In the genomic region with DNA sequence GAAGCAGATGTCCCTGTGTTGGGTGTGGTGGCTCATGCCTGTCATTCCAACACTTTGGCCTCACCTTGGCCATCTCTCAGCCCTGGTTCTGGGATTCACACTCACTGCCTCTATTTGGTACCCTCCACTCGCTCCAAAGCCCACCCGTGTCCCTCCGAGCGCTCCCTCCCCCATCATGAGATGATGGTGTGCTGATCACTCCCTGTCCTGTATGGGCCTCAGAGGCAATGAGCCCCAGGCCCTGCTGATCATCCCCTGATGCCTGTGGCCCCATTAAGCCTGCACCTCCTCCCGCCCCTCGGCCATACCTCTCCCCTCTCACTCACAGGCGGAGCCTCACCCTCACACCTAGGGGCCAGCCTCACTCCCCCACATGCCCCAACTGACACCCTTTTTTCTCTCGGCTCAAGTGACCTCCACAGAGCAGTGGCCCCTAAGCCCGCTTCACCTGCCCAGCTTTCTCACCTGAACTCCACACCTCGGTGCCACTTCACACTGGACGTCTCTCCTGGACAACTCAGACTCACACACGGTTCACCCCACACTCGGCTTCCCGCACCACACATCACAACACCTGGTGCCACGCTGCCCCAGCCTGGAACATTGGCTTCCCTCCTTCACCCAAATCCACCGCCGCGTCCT, we compare ENCODE assay signal across 17 cellular contexts.
DNase-seq lines count a peak whose midpoint lies in the region; FAIRE-seq and TF ChIP-seq lines count a peak whose summit lies in the region.
"Had no signal": no experiment of that assay in that cellular context is flagged by ENCODE, and none has a peak within 500 bp of the region (broad histone marks: within the 10 kb centered on the region; RNA-seq: fewer than 3 reads in every experiment).

No MANE protein-coding gene starts in this region.

- H3K36me3 ChIP-seq in endodermal cell (ENCODE audit: control insufficient read depth, insufficient read depth, low read length), result peaks cover 83% of the 10 kb centered on the region
- peaks cover 40 to 55% of the 10 kb centered on the region in 2 experiments for H3K36me3 ChIP-seq in trophoblast cell (ENCODE audit: control insufficient read depth in 1 of 2, insufficient read depth in 2 of 2, low read length in 2 of 2)

- H3K18ac ChIP-seq in trophoblast cell (ENCODE audit: low read length), result peak overlapping the region; percentile 26

- H3K14ac ChIP-seq in trophoblast cell (ENCODE audit: low read length), result no peak overlapping the region

- H4K91ac ChIP-seq in trophoblast cell (ENCODE audit: low read depth, low read length), result no peak overlapping the region

- no peak overlapping the region for H2AFZ ChIP-seq in trophoblast cell (ENCODE audit: insufficient read depth, low read length, poor library complexity)

- peaks cover 4% of the 10 kb centered on the region for H3K4me1 Mint-ChIP-seq in T-helper 2 cell treated with Interferon-gamma antibody and Interleukin-4, amounts not matched to agents 5 μg/mL and 100 μg/mL, for 36 hours (ENCODE audit: low read depth)
- H3K4me1 Mint-ChIP-seq in endodermal cell, result no peaks in the 10 kb centered on the region

- H2BK12ac ChIP-seq in trophoblast cell (ENCODE audit: low read length), result no peak overlapping the region

- H3K27me3 ChIP-seq in endodermal cell (ENCODE audit: control insufficient read depth, insufficient read depth, low read length, poor library complexity, severe bottlenecking) (no peaks in the 10 kb centered on the region), trophoblast cell (ENCODE audit: insufficient read depth, low read length) (no peaks in the 10 kb centered on the region)
- H3K27me3 ChIP-seq: spleen had no signal

- POLR2A ChIA-PET in RWPE1 (lab: Yijun Ruan, JAX; ENCODE audit: low non-redundant PET), result no interaction called here

- H3K4me3 Mint-ChIP-seq in T-helper 2 cell treated with Interferon-gamma antibody and Interleukin-4, amounts not matched to agents 5 μg/mL and 100 μg/mL, for 36 hours, result no peak overlapping the region
- H3K4me3 Mint-ChIP-seq in endodermal cell, result no peak overlapping the region

- no peak overlapping the region for H3K23ac ChIP-seq in trophoblast cell (ENCODE audit: low read length)

- no peak overlapping the region for H3K4me2 ChIP-seq in trophoblast cell (ENCODE audit: low read length)

- H3K27ac ChIP-seq in RWPE1 (peak overlapping the region; percentile 15), endodermal cell (ENCODE audit: low read depth, low read length) (no peak overlapping the region), trophoblast cell (ENCODE audit: low read depth, low read length) (no peak overlapping the region)
- H3K27ac ChIP-seq: spleen had no signal

- TF ChIP-seq CTCF in RWPE1 (conservative IDR thresholded peaks at IDR 0.05; ENCODE audit: low read depth), result no peak
- no peak for TF ChIP-seq CTCF in endodermal cell (conservative IDR thresholded peaks at IDR 0.05)
- TF ChIP-seq CTCF in D721Med (IDR thresholded peaks at IDR 0.05; ENCODE audit: insufficient read depth, missing control alignments), result no peak

- H3K79me2 ChIP-seq in trophoblast cell (ENCODE audit: control insufficient read depth, insufficient read depth, low read length, poor library complexity), result no peaks in the 10 kb centered on the region

- no peak overlapping the region for H4K12ac ChIP-seq in trophoblast cell (ENCODE audit: low read depth, low read length)

- no peak overlapping the region for H3K4me3 ChIP-seq in endodermal cell (ENCODE audit: low read length)
- no peak overlapping the region for H3K4me3 ChIP-seq in trophoblast cell (ENCODE audit: low read depth, low read length)
- H3K4me3 ChIP-seq: spleen had no signal

- no peaks in the 10 kb centered on the region for H3K9me3 Mint-ChIP-seq in T-helper 2 cell treated with Interferon-gamma antibody and Interleukin-4, amounts not matched to agents 5 μg/mL and 100 μg/mL, for 36 hours
- H3K9me3 Mint-ChIP-seq in endodermal cell, result no peaks in the 10 kb centered on the region

- peak overlapping the region; percentile 39 for H3K27ac Mint-ChIP-seq in T-helper 2 cell treated with Interferon-gamma antibody and Interleukin-4, amounts not matched to agents 5 μg/mL and 100 μg/mL, for 36 hours
- peak overlapping the region; percentile 76 for H3K27ac Mint-ChIP-seq in endodermal cell

- no peak overlapping the region for H2AK5ac ChIP-seq in trophoblast cell (ENCODE audit: low read length)

- H3K27me3 Mint-ChIP-seq in T-helper 2 cell treated with Interferon-gamma antibody and Interleukin-4, amounts not matched to agents 5 μg/mL and 100 μg/mL, for 36 hours (ENCODE audit: low read depth), result no peaks in the 10 kb centered on the region
- no peaks in the 10 kb centered on the region for H3K27me3 Mint-ChIP-seq in endodermal cell (ENCODE audit: insufficient read depth)

- CTCF ChIA-PET in RWPE1 (lab: Yijun Ruan, JAX), result no interaction called here

- no peaks in the 10 kb centered on the region for H3K79me1 ChIP-seq in trophoblast cell (ENCODE audit: low read length)

- no peak overlapping the region for H3K4ac ChIP-seq in trophoblast cell (ENCODE audit: low read depth, low read length)

- no peak overlapping the region for H2BK120ac ChIP-seq in trophoblast cell (ENCODE audit: insufficient read depth, low read length, poor library complexity)

- DNase-seq in T-helper 2 cell treated with Interferon-gamma antibody and Interleukin-4, amounts not matched to agents 5 μg/mL and 100 μg/mL, for 36 hours (ENCODE audit: low spot score), result no peak
- no peak for DNase-seq in T-helper 2 cell
- DNase-seq in RWPE1 (ENCODE audit: low spot score), result no peak
- DNase-seq in endodermal cell, result no peak
- DNase-seq in trophoblast cell, result no peak
- no peak for DNase-seq in RKO (ENCODE audit: low spot score)
- no peak for DNase-seq in DMS79 treated with DMSO at 0.1 percent for 48 hours (lab: John Stamatoyannopoulos, UW)
- no peak for DNase-seq in D721Med (ENCODE audit: insufficient read length, low spot score)
- DNase-seq: cerebellar nuclear complex; Kasumi-1; NCI-H146; NCI-H345; NK-92 treated with Interleukin-12 subunit alpha and Interleukin-12 subunit beta, amount 100 ng/mL, for 24 hours; SHP77; spleen; T-helper 9 cell had no signal

- H3K9me3 ChIP-seq in endodermal cell (ENCODE audit: control insufficient read depth, low read length) (no peaks in the 10 kb centered on the region), trophoblast cell (ENCODE audit: insufficient read depth, low read depth, low read length) (no peaks in the 10 kb centered on the region)
- H3K9me3 ChIP-seq: spleen had no signal

- H3K4me1 ChIP-seq in endodermal cell (ENCODE audit: control insufficient read depth, insufficient read depth, low read length) (no peaks in the 10 kb centered on the region), trophoblast cell (ENCODE audit: control insufficient read depth in 1 of 2, insufficient read depth in 2 of 2, low read length in 2 of 2) (no peaks in the 10 kb centered on the region)

- no peak overlapping the region for H3K9ac ChIP-seq in endodermal cell (ENCODE audit: extremely low read depth, low read length, poor library complexity, severe bottlenecking)
- H3K9ac ChIP-seq in trophoblast cell (ENCODE audit: low read length), result no peak overlapping the region

- peaks cover 49% of the 10 kb centered on the region for H3K36me3 Mint-ChIP-seq in T-helper 2 cell treated with Interferon-gamma antibody and Interleukin-4, amounts not matched to agents 5 μg/mL and 100 μg/mL, for 36 hours (ENCODE audit: low read depth)
- peaks cover 69% of the 10 kb centered on the region for H3K36me3 Mint-ChIP-seq in endodermal cell (ENCODE audit: low read depth)

- no peak overlapping the region for H4K8ac ChIP-seq in trophoblast cell (ENCODE audit: low read depth, low read length)

- WGBS in endodermal cell (ENCODE audit: insufficient coverage in 1 of 2, insufficient read length in 1 of 2), 2 experiments, result 90 to 96% methylated on average over 11 to 18 of the region's 18 CpGs
- no CpG with 5 or more reads among the region's 18 CpGs for WGBS in trophoblast cell (ENCODE audit: extremely low coverage, insufficient coverage, insufficient read length)

- no peak overlapping the region for H2BK5ac ChIP-seq in trophoblast cell (ENCODE audit: low read depth, low read length, poor library complexity)

- FAIRE-seq in D721Med (lab: Jason Lieb, UNC), result no peak
- FAIRE-seq: endothelial cell of umbilical vein had no signal
